20 cellular contexts compared by ENCODE assay signal in the genomic region with DNA sequence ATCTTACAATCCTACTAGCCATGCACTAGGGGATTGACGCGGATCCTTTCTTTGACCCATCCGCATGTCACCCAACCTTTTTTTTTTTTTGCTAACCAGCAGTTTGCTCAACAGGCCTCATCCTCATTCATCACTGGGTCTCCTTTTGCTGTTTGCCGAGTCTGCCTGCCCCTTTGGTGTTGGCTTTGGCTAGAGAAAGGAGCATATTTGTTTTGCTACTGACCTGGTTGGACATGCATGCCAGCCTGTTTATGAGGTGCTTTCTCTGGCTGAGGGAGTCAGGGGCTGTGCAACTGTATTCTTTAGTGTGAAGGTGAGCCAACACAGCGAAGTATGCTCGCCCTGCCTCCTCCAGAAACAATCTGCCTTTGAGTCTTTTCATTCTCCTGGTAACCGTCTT.
"Had no signal": no experiment of that assay in that cellular context is flagged by ENCODE, and none has a peak within 500 bp of the region (broad histone marks: within the 10 kb centered on the region; RNA-seq: fewer than 3 reads in every experiment).

No MANE protein-coding gene starts in this region.

- H3K9me3 ChIP-seq: neutrophil, tibial artery, uterus had no signal

- DNase-seq: activated CD4-positive, alpha-beta T cell treated with anti-CD3 and anti-CD28 coated beads, Interleukin-2, amount 50 U/mL, for 48 hours; activated naive CD4-positive, alpha-beta T cell treated with Interleukin-2 at 50 U/mL for 16 hours; aorta; foreskin melanocyte; head of caudate nucleus; immature natural killer cell; left cardiac atrium; mammary epithelial cell; naive B cell; posterior cingulate gyrus; stimulated activated CD4-positive, alpha-beta T cell treated with anti-CD3 and anti-CD28 coated beads, Interleukin-15, amount 100 ng/mL, for 24 hours; stimulated activated CD4-positive, alpha-beta T cell treated with anti-CD3 and anti-CD28 coated beads, Interleukin-4, amount 100 ng/mL, for 1 hour; stimulated activated naive B cell treated with anti-CD40 and anti-IgM and Interleukin-4, amounts not matched to agents 10 μg/mL and 1 μg/mL and 100 μg/mL, for 72 hours; tibial artery; uterus had no signal

- H3K4me3 ChIP-seq: skin epidermis, tibial artery, uterus had no signal

- H3K27me3 ChIP-seq: neutrophil, tibial artery, uterus had no signal

- ATAC-seq: activated CD4-positive, CD25-positive, alpha-beta regulatory T cell treated with anti-CD3 and anti-CD28 coated beads, Interleukin-2, amount 50 U/mL, for 24 hours; activated T-helper 17 cell treated with anti-CD3 and anti-CD28 coated beads, Interleukin-2, amount 50 U/mL, for 72 hours; left cardiac atrium; stimulated activated naive B cell treated with anti-CD40 and anti-IgM and Interleukin-4, amounts not matched to agents 10 μg/mL and 1 μg/mL and 100 μg/mL, for 72 hours had no signal

- H3K36me3 ChIP-seq: tibial artery, uterus had no signal

- H3K27ac ChIP-seq: epithelial cell of prostate, neutrophil, skin epidermis had no signal
